ENCODE assay signal across 9 cellular contexts in genomic region chr19:14370169-14370998, GRCh38. TPM values are rescaled to one million over a fixed set of nuclear protein-coding genes. Genes with fewer than 3 reads are reported as not detected.
DNase-seq lines count a peak whose midpoint lies in the region; ATAC-seq and TF ChIP-seq lines count a peak whose summit lies in the region.
"Had no signal": no experiment of that assay in that cellular context is flagged by ENCODE, and none has a peak within 500 bp of the region (broad histone marks: within the 10 kb centered on the region; RNA-seq: fewer than 3 reads in every experiment).

No MANE protein-coding gene starts in this region.

- H3K27ac ChIP-seq in CD4-positive, alpha-beta T cell (ENCODE audit: low read depth, low read length): peak overlapping the region; percentile 99
- H3K27ac ChIP-seq: VCaP had no signal

- H3K27me3 ChIP-seq in CD4-positive, alpha-beta T cell (ENCODE audit: control insufficient read depth, insufficient read depth, low read length): no peaks in the 10 kb centered on the region

- peaks cover 62% of the 10 kb centered on the region for H3K4me1 Mint-ChIP-seq in CD4-positive, alpha-beta T cell (ENCODE audit: low read depth)
- H3K4me1 Mint-ChIP-seq in activated naive CD8-positive, alpha-beta T cell treated with anti-CD3 and anti-CD28 coated beads for 36 hours: peaks cover 72% of the 10 kb centered on the region
- peaks cover 36% of the 10 kb centered on the region for H3K4me1 Mint-ChIP-seq in nephron progenitor cell

- H3K36me3 Mint-ChIP-seq in CD4-positive, alpha-beta T cell (ENCODE audit: low read depth): no peaks in the 10 kb centered on the region
- H3K36me3 Mint-ChIP-seq in activated naive CD8-positive, alpha-beta T cell treated with anti-CD3 and anti-CD28 coated beads for 36 hours: peaks cover 13% of the 10 kb centered on the region
- H3K36me3 Mint-ChIP-seq in nephron progenitor cell (ENCODE audit: low read depth): no peaks in the 10 kb centered on the region

- intact Hi-C loops in CD4-positive, alpha-beta T cell (cut with DNase I, micrococcal nuclease): loop anchor here in 1 of 2 experiments (1.0 kb wide), 1 partner anchor 11 kb away; the partner anchor contains the start of gene ADGRE5

- peak overlapping the region; percentile 89 for H3K4me3 Mint-ChIP-seq in CD4-positive, alpha-beta T cell
- H3K4me3 Mint-ChIP-seq in activated naive CD8-positive, alpha-beta T cell treated with anti-CD3 and anti-CD28 coated beads for 36 hours: peak overlapping the region; percentile 81
- H3K4me3 Mint-ChIP-seq in nephron progenitor cell: peak overlapping the region; percentile 28

- POLR2A ChIA-PET in CD4-positive, alpha-beta T cell (lab: Charles Lee): interaction anchor here (1.0 to 14.1 kb wide), 5 partner anchors 11 to 234 kb away, joined by 3 to 240 read pairs (median 7); partner anchors contain the start of genes ADGRE5 and ASF1B

- no peaks in the 10 kb centered on the region for H3K9me3 ChIP-seq in CD4-positive, alpha-beta T cell (ENCODE audit: control insufficient read depth, low read length)

- H3K27ac Mint-ChIP-seq in CD4-positive, alpha-beta T cell: peak overlapping the region; percentile 84
- peak overlapping the region; percentile 100 for H3K27ac Mint-ChIP-seq in activated naive CD8-positive, alpha-beta T cell treated with anti-CD3 and anti-CD28 coated beads for 36 hours
- no peak overlapping the region for H3K27ac Mint-ChIP-seq in nephron progenitor cell

- H3K9me3 Mint-ChIP-seq in CD4-positive, alpha-beta T cell: no peaks in the 10 kb centered on the region
- peaks cover 5% of the 10 kb centered on the region for H3K9me3 Mint-ChIP-seq in activated naive CD8-positive, alpha-beta T cell treated with anti-CD3 and anti-CD28 coated beads for 36 hours
- no peaks in the 10 kb centered on the region for H3K9me3 Mint-ChIP-seq in nephron progenitor cell

- peak in 7 of 10 experiments; percentile 42 to 71 (median 55) for DNase-seq in CD4-positive, alpha-beta T cell
- DNase-seq in NOMO-1 treated with DMSO at 0.1 percent for 48 hours (lab: John Stamatoyannopoulos, UW; ENCODE audit: unreplicated experiment) (peak; percentile 69), nephron progenitor cell (no peak), SHP77 (lab: John Stamatoyannopoulos, UW) (no peak), 8988T (no peak), NCI-H345 treated with DMSO at 0.1 percent for 48 hours (lab: John Stamatoyannopoulos, UW; ENCODE audit: unreplicated experiment) (no peak)
- peak; percentile 68 for DNase-seq in activated naive CD8-positive, alpha-beta T cell treated with anti-CD3 and anti-CD28 coated beads for 36 hours
- no peak for DNase-seq in NK-92 treated with Interleukin-12 subunit alpha and Interleukin-12 subunit beta, amount 100 ng/mL, for 24 hours (lab: John Stamatoyannopoulos, UW)

- TF ChIP-seq CTCF in CD4-positive, alpha-beta T cell (IDR thresholded peaks at IDR 0.05): no peak
- no peak for TF ChIP-seq CTCF in nephron progenitor cell (IDR thresholded peaks at IDR 0.05)

- ATAC-seq in CD4-positive, alpha-beta T cell (ENCODE audit: poor library complexity): peak; percentile 28

- CTCF ChIA-PET in CD4-positive, alpha-beta T cell (lab: Charles Lee): interaction anchor here (0.6 to 3.4 kb wide), 9 partner anchors 9 to 1878 kb away, joined by 3 to 30 read pairs (median 4); partner anchors contain the start of genes ADGRE5 and ASF1B

- H3K27me3 Mint-ChIP-seq in CD4-positive, alpha-beta T cell: no peaks in the 10 kb centered on the region
- no peaks in the 10 kb centered on the region for H3K27me3 Mint-ChIP-seq in activated naive CD8-positive, alpha-beta T cell treated with anti-CD3 and anti-CD28 coated beads for 36 hours
- H3K27me3 Mint-ChIP-seq in nephron progenitor cell (ENCODE audit: low read depth, poor library complexity): no peaks in the 10 kb centered on the region

RNA-seq across cellular contexts. Expression of gene ADGRE5, which starts 10.9 kb away (rescaled TPM):
- total RNA-seq in CD4-positive, alpha-beta T cell: 100 to 1,000 TPM; 745 to 751 TPM
- total RNA-seq in activated naive CD8-positive, alpha-beta T cell treated with anti-CD3 and anti-CD28 coated beads for 36 hours: 100 to 1,000 TPM; 219 to 223 TPM

RNA-seq across cellular contexts. Expression of gene DDX39A, which starts 48.8 kb away (rescaled TPM):
- 100 to 1,000 TPM; 296 to 299 TPM for total RNA-seq in CD4-positive, alpha-beta T cell
- total RNA-seq in activated naive CD8-positive, alpha-beta T cell treated with anti-CD3 and anti-CD28 coated beads for 36 hours: 100 to 1,000 TPM; 300 to 306 TPM

Comparison
In these comparisons a context has a peak if more than half of its experiments do, and no peak if none do; other contexts are left out.
1. DNase-seq: peak in CD4-positive, alpha-beta T cell (7 of 10), NOMO-1 treated with DMSO at 0.1 percent for 48 hours (single experiment) and activated naive CD8-positive, alpha-beta T cell treated with anti-CD3 and anti-CD28 coated beads for 36 hours (single experiment); none in nephron progenitor cell (single experiment), SHP77 (0 of 2), 8988T (single experiment), NK-92 treated with Interleukin-12 subunit alpha and Interleukin-12 subunit beta, amount 100 ng/mL, for 24 hours (single experiment) and NCI-H345 treated with DMSO at 0.1 percent for 48 hours (single experiment).
2. H3K4me3 Mint-ChIP-seq: peak in every context shown above with its lines; median percentile 89 in CD4-positive, alpha-beta T cell; 81 in activated naive CD8-positive, alpha-beta T cell treated with anti-CD3 and anti-CD28 coated beads for 36 hours; 28 in nephron progenitor cell.